In the genomic region with DNA sequence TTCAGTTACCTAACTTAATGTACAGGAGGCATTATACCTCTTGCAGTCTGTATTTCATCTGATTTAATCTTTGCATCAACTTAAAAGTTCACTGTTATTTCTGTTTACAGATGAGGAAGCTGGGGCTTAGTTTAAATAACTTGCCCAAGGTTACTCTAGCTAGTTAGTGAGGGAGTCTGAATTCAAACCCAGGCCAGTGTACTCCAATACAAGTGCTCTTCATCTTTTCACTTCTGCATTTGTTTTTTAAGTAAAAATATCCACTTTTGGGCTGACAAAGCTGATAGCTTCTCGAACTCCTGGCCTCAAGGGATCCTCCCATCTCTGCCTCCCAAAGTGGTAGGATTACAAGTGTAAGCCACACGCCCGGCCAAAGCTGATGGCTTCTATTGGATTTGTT, we compare ENCODE assay signal across 30 cellular contexts. TPM values are rescaled to one million over a fixed set of nuclear protein-coding genes. Genes with fewer than 3 reads are reported as not detected.
DNase-seq lines count a peak whose midpoint lies in the region; ATAC-seq and TF ChIP-seq lines count a peak whose summit lies in the region.
"Had no signal": no experiment of that assay in that cellular context is flagged by ENCODE, and none has a peak within 500 bp of the region (broad histone marks: within the 10 kb centered on the region; RNA-seq: fewer than 3 reads in every experiment).

No MANE protein-coding gene starts in this region.

- H3K27ac ChIP-seq in CD4-positive, alpha-beta T cell (ENCODE audit: low read depth, low read length) = no peak overlapping the region
- peak overlapping the region in 3 of 4 donors; percentile 13 to 40 (median 36) for H3K27ac ChIP-seq in body of pancreas
- peak overlapping the region; percentile 7 for H3K27ac ChIP-seq in osteoblast (ENCODE audit: low read depth, low read length)
- H3K27ac ChIP-seq in upper lobe of left lung = no peak overlapping the region
- no peak overlapping the region for H3K27ac ChIP-seq in prostate gland
- H3K27ac ChIP-seq: lower lobe of right lung, testis, uterus had no signal

- no peak overlapping the region for H3K4me3 ChIP-seq in body of pancreas
- H3K4me3 ChIP-seq in osteoblast (ENCODE audit: insufficient read depth, low read length) = no peak overlapping the region
- H3K4me3 ChIP-seq in upper lobe of left lung = no peak overlapping the region
- no peak overlapping the region for H3K4me3 ChIP-seq in prostate gland
- H3K4me3 ChIP-seq: BLaER1 treated with 17β-estradiol and CSF1 and Interleukin-3, amounts not matched to agents 10 nM and 100 nM; heart right ventricle; lower lobe of right lung; testis; uterus had no signal

- no peak overlapping the region for H3K4me2 ChIP-seq in osteoblast (ENCODE audit: insufficient read depth, low read length)

- TF ChIP-seq CTCF in CD4-positive, alpha-beta T cell (IDR thresholded peaks at IDR 0.05) = no peak
- TF ChIP-seq CTCF in body of pancreas (IDR thresholded peaks at IDR 0.05) (no peak), osteoblast (IDR thresholded peaks at IDR 0.05; ENCODE audit: extremely low read depth, low read depth, low read length) (no peak), upper lobe of left lung (IDR thresholded peaks at IDR 0.05) (no peak), prostate gland (IDR thresholded peaks at IDR 0.05) (no peak)

- WGBS in body of pancreas, 2 donors = 89 to 93% methylated on average over 3 of the region's 3 CpGs
- WGBS in upper lobe of left lung, 2 donors = 87 to 88% methylated on average over 3 of the region's 3 CpGs
- 97% methylated on average over 3 of the region's 3 CpGs for WGBS in prostate gland

- H3K27me3 Mint-ChIP-seq in CD4-positive, alpha-beta T cell = no peaks in the 10 kb centered on the region
- H3K27me3 Mint-ChIP-seq in activated T-cell treated with anti-CD3 and anti-CD28 coated beads, Interleukin-2, amount 50 U/mL, for 4 hours (ENCODE audit: low read depth) = no peaks in the 10 kb centered on the region
- H3K27me3 Mint-ChIP-seq: activated CD4-positive, alpha-beta T cell treated with anti-CD3 and anti-CD28 coated beads for 36 hours; T-cell had no signal

- CTCF ChIA-PET in CD4-positive, alpha-beta T cell (lab: Charles Lee) = interaction anchor here (0.7 kb wide), 1 partner anchor 14 kb away, joined by 4 read pairs; no protein-coding TSS in a partner anchor

- peaks cover 67% of the 10 kb centered on the region for H4K20me1 ChIP-seq in osteoblast (ENCODE audit: insufficient read depth, low read length)

- peaks cover 70% of the 10 kb centered on the region for H3K4me1 ChIP-seq in body of pancreas
- H3K4me1 ChIP-seq in osteoblast (ENCODE audit: insufficient read depth, low read length) = peaks cover 9% of the 10 kb centered on the region
- H3K4me1 ChIP-seq in upper lobe of left lung = peaks cover 14 to 49% (median 36%) of the 10 kb centered on the region in 4 donors
- H3K4me1 ChIP-seq in prostate gland (replicated peaks) = no peaks in the 10 kb centered on the region
- H3K4me1 ChIP-seq: testis, uterus had no signal

- no peaks in the 10 kb centered on the region for H3K9me3 ChIP-seq in CD4-positive, alpha-beta T cell (ENCODE audit: control insufficient read depth, low read length)
- H3K9me3 ChIP-seq in body of pancreas (no peaks in the 10 kb centered on the region), osteoblast (ENCODE audit: low read depth, low read length) (no peaks in the 10 kb centered on the region), upper lobe of left lung (no peaks in the 10 kb centered on the region), prostate gland (no peaks in the 10 kb centered on the region)
- H3K9me3 ChIP-seq: BLaER1 treated with 17β-estradiol and CSF1 and Interleukin-3, amounts not matched to agents 10 nM and 100 nM; heart right ventricle; lower lobe of right lung; testis; uterus had no signal

- no peaks in the 10 kb centered on the region for H3K27me3 ChIP-seq in CD4-positive, alpha-beta T cell (ENCODE audit: control insufficient read depth, insufficient read depth, low read length)
- H3K27me3 ChIP-seq in body of pancreas = no peaks in the 10 kb centered on the region
- no peaks in the 10 kb centered on the region for H3K27me3 ChIP-seq in osteoblast (ENCODE audit: insufficient read depth, low read length)
- no peaks in the 10 kb centered on the region for H3K27me3 ChIP-seq in upper lobe of left lung
- no peaks in the 10 kb centered on the region for H3K27me3 ChIP-seq in prostate gland (replicated peaks; ENCODE audit: insufficient read depth)
- H3K27me3 ChIP-seq: BLaER1 treated with 17β-estradiol and CSF1 and Interleukin-3, amounts not matched to agents 10 nM and 100 nM; heart right ventricle; testis; uterus had no signal

- no peak for ATAC-seq in CD4-positive, alpha-beta T cell (ENCODE audit: poor library complexity)
- ATAC-seq in body of pancreas = no peak
- ATAC-seq in upper lobe of left lung (ENCODE audit: low FRiP score in 2 of 2) = no peak
- no peak for ATAC-seq in activated T-cell treated with anti-CD3 and anti-CD28 coated beads, Interleukin-2, amount 50 U/mL, for 4 hours
- ATAC-seq: activated CD4-positive, alpha-beta T cell treated with anti-CD3 and anti-CD28 coated beads for 36 hours; heart right ventricle; lower lobe of right lung; PC-3; sciatic nerve; T-cell had no signal

- H2AFZ ChIP-seq in osteoblast (ENCODE audit: low read length) = no peak overlapping the region

- intact Hi-C loops in CD4-positive, alpha-beta T cell (cut with DNase I, micrococcal nuclease) = no loop called here
- intact Hi-C loops in body of pancreas (cut with DNase I) (no loop called here), prostate gland (cut with DNase I) (no loop called here)

- peaks cover 97% of the 10 kb centered on the region for H3K79me2 ChIP-seq in osteoblast (ENCODE audit: insufficient read depth, low read length)

- no peak for TF ChIP-seq EP300 in upper lobe of left lung (IDR thresholded peaks at IDR 0.05)

- H3K9me3 Mint-ChIP-seq in CD4-positive, alpha-beta T cell = no peaks in the 10 kb centered on the region
- no peaks in the 10 kb centered on the region for H3K9me3 Mint-ChIP-seq in activated T-cell treated with anti-CD3 and anti-CD28 coated beads, Interleukin-2, amount 50 U/mL, for 4 hours
- H3K9me3 Mint-ChIP-seq: H9, neural crest cell, T-cell had no signal

- POLR2A ChIA-PET in CD4-positive, alpha-beta T cell (lab: Charles Lee) = interaction anchor here (0.6 to 1.3 kb wide), 3 partner anchors 15 to 91 kb away, joined by 3 to 7 read pairs (median 6); no protein-coding TSS in a partner anchor

- H3K27ac Mint-ChIP-seq in CD4-positive, alpha-beta T cell = peak overlapping the region; percentile 60
- H3K27ac Mint-ChIP-seq: activated CD4-positive, alpha-beta T cell treated with anti-CD3 and anti-CD28 coated beads for 36 hours had no signal

- H3K36me3 ChIP-seq in body of pancreas (replicated peaks in 1 of 2; ENCODE audit: insufficient read depth in 1 of 2, low read depth in 2 of 2) (no peaks in the 10 kb centered on the region), osteoblast (ENCODE audit: insufficient read depth, low read length) (no peaks in the 10 kb centered on the region), upper lobe of left lung (no peaks in the 10 kb centered on the region), prostate gland (no peaks in the 10 kb centered on the region)
- H3K36me3 ChIP-seq: lower lobe of right lung, uterus had no signal

- H3K4me3 Mint-ChIP-seq in CD4-positive, alpha-beta T cell = no peak overlapping the region
- no peak overlapping the region for H3K4me3 Mint-ChIP-seq in activated T-cell treated with anti-CD3 and anti-CD28 coated beads, Interleukin-2, amount 50 U/mL, for 4 hours
- H3K4me3 Mint-ChIP-seq: activated CD4-positive, alpha-beta T cell treated with anti-CD3 and anti-CD28 coated beads for 36 hours; H9; neural crest cell; T-cell had no signal

- peaks cover 93% of the 10 kb centered on the region for H3K4me1 Mint-ChIP-seq in CD4-positive, alpha-beta T cell (ENCODE audit: low read depth)
- H3K4me1 Mint-ChIP-seq in activated T-cell treated with anti-CD3 and anti-CD28 coated beads, Interleukin-2, amount 50 U/mL, for 4 hours (ENCODE audit: low read depth) = peaks cover 82% of the 10 kb centered on the region

- H3K36me3 Mint-ChIP-seq in CD4-positive, alpha-beta T cell (ENCODE audit: low read depth) = no peaks in the 10 kb centered on the region
- peaks cover 15% of the 10 kb centered on the region for H3K36me3 Mint-ChIP-seq in activated T-cell treated with anti-CD3 and anti-CD28 coated beads, Interleukin-2, amount 50 U/mL, for 4 hours (ENCODE audit: insufficient read depth)

- no peak for TF ChIP-seq POLR2A in body of pancreas (IDR thresholded peaks at IDR 0.05)
- TF ChIP-seq POLR2A in upper lobe of left lung (IDR thresholded peaks at IDR 0.05) = no peak
- no peak for TF ChIP-seq POLR2A in prostate gland (IDR thresholded peaks at IDR 0.05)

- DNase-seq in CD4-positive, alpha-beta T cell = no peak
- DNase-seq in NCI-H82 (lab: John Stamatoyannopoulos, UW) (peak; percentile 83), body of pancreas (no peak), osteoblast (ENCODE audit: insufficient read length, low spot score, missing footprints) (no peak), upper lobe of left lung (no peak), prostate gland (ENCODE audit: low spot score) (no peak)
- DNase-seq in activated CD4-positive, alpha-beta T cell treated with anti-CD3 and anti-CD28 coated beads, Interleukin-2, amount 50 U/mL, for 1 hour = no peak
- DNase-seq in activated T-cell treated with anti-CD3 and anti-CD28 coated beads, Interleukin-2, amount 50 U/mL, for 4 hours = no peak
- DNase-seq: activated CD4-positive, alpha-beta T cell treated with anti-CD3 and anti-CD28 coated beads for 36 hours; amygdala; Calu3; DMS79 treated with DMSO at 0.1 percent for 48 hours; effector memory CD4-positive, alpha-beta T cell; foreskin fibroblast; GF-D8; H9; heart right ventricle; KG1; lower lobe of right lung; NCI-H446 treated with DMSO at 0.1 percent for 48 hours; PC-3; SHP77; stimulated activated CD4-positive, alpha-beta T cell treated with anti-CD3 and anti-CD28 coated beads, Interleukin-4, amount 100 ng/mL, for 4 hours; stimulated activated naive CD4-positive, alpha-beta T cell; T-cell; testis; uterus had no signal

RNA-seq across cellular contexts. Expression of a gene that starts 23.6 kb away (rescaled TPM):
- total RNA-seq in CD4-positive, alpha-beta T cell = 10 to 100 TPM; 56.5 to 60.0 TPM
- total RNA-seq in body of pancreas (10 to 100 TPM; 33.5 to 44.8 TPM), osteoblast (25.9 and 29.3 TPM in 2 replicates), upper lobe of left lung (100 to 1,000 TPM in 2 of 6 donors, 10 to 100 TPM in 4; 44.2 to 112 (median 60.5) TPM), prostate gland (10 to 100 TPM; 58.4 to 71.0 TPM)
- total RNA-seq in activated T-cell treated with anti-CD3 and anti-CD28 coated beads, Interleukin-2, amount 50 U/mL, for 4 hours = 10 to 100 TPM; 18.5 to 20.7 (median 19.2) TPM

Comparison
In these comparisons a context has a peak if more than half of its experiments do, and no peak if none do; other contexts are left out.
1. H3K27ac ChIP-seq: peak in body of pancreas (3 of 4) and osteoblast (single experiment); none in CD4-positive, alpha-beta T cell (single experiment), upper lobe of left lung (0 of 4) and prostate gland (0 of 2).